Comparison of ENCODE assay signal across 1 cellular context in the genomic region with DNA sequence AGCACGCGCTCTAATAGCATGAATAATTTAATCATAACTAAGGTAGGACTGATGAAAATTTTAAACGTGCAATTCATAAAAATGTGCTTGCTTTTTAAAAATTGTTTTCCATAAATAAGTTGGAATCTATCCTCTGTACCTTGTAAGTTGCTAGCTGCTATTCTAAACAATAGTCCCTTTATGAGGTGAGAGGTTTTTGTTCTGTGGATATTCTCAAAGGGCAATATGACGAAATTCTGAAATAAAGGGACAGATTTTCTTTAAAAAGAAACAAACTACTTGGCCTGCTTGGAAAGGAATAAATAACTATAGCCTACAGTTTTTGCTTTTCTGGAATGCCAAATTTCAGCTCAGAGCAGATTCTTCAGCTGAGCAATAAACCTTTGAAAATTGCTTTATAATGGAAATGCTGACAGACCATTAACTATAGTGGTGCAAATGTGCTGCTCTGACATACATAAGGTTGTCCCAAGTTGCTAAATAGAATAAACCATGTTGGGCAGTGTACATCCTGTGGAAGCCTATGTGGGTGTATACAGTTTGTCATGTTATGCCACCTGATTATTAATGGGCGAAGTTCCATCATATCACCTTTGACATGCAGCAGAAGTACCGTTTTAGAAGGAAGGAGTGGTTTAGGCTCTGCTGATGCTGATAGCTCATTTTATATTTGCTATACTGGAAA.
TF ChIP-seq lines count a peak whose summit lies in the region.

No MANE protein-coding gene starts in this region.

TF ChIP-seq in SK-N-SH treated with all-trans-retinoic acid at 6 μM for 48 hours, 23 proteins besides CTCF, POLR2A, EP300 and RAD21 (continued from another document):
- TF ChIP-seq, protein P1, sequence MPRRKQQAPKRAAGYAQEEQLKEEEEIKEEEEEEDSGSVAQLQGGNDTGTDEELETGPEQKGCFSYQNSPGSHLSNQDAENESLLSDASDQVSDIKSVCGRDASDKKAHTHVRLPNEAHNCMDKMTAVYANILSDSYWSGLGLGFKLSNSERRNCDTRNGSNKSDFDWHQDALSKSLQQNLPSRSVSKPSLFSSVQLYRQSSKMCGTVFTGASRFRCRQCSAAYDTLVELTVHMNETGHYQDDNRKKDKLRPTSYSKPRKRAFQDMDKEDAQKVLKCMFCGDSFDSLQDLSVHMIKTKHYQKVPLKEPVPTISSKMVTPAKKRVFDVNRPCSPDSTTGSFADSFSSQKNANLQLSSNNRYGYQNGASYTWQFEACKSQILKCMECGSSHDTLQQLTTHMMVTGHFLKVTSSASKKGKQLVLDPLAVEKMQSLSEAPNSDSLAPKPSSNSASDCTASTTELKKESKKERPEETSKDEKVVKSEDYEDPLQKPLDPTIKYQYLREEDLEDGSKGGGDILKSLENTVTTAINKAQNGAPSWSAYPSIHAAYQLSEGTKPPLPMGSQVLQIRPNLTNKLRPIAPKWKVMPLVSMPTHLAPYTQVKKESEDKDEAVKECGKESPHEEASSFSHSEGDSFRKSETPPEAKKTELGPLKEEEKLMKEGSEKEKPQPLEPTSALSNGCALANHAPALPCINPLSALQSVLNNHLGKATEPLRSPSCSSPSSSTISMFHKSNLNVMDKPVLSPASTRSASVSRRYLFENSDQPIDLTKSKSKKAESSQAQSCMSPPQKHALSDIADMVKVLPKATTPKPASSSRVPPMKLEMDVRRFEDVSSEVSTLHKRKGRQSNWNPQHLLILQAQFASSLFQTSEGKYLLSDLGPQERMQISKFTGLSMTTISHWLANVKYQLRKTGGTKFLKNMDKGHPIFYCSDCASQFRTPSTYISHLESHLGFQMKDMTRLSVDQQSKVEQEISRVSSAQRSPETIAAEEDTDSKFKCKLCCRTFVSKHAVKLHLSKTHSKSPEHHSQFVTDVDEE (CRISPR knock-in tag; IDR thresholded peaks at IDR 0.05), result no peak
- TF ChIP-seq, protein P2, sequence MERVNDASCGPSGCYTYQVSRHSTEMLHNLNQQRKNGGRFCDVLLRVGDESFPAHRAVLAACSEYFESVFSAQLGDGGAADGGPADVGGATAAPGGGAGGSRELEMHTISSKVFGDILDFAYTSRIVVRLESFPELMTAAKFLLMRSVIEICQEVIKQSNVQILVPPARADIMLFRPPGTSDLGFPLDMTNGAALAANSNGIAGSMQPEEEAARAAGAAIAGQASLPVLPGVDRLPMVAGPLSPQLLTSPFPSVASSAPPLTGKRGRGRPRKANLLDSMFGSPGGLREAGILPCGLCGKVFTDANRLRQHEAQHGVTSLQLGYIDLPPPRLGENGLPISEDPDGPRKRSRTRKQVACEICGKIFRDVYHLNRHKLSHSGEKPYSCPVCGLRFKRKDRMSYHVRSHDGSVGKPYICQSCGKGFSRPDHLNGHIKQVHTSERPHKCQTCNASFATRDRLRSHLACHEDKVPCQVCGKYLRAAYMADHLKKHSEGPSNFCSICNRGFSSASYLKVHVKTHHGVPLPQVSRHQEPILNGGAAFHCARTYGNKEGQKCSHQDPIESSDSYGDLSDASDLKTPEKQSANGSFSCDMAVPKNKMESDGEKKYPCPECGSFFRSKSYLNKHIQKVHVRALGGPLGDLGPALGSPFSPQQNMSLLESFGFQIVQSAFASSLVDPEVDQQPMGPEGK (CRISPR knock-in tag; IDR thresholded peaks at IDR 0.05; ENCODE audit: borderline replicate concordance), result no peak
- no peak for TF ChIP-seq ZNF8 (CRISPR knock-in tag; IDR thresholded peaks at IDR 0.05)
- TF ChIP-seq RARB (CRISPR knock-in tag; IDR thresholded peaks at IDR 0.05), result no peak
- TF ChIP-seq ZNF70 (CRISPR knock-in tag; IDR thresholded peaks at IDR 0.05), result no peak
- no peak for TF ChIP-seq SNAI2 (CRISPR knock-in tag; IDR thresholded peaks at IDR 0.05)
- TF ChIP-seq, protein P3, sequence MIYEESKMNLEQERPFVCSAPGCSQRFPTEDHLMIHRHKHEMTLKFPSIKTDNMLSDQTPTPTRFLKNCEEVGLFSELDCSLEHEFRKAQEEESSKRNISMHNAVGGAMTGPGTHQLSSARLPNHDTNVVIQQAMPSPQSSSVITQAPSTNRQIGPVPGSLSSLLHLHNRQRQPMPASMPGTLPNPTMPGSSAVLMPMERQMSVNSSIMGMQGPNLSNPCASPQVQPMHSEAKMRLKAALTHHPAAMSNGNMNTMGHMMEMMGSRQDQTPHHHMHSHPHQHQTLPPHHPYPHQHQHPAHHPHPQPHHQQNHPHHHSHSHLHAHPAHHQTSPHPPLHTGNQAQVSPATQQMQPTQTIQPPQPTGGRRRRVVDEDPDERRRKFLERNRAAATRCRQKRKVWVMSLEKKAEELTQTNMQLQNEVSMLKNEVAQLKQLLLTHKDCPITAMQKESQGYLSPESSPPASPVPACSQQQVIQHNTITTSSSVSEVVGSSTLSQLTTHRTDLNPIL (CRISPR knock-in tag; IDR thresholded peaks at IDR 0.05; ENCODE audit: low read depth), result no peak
- no peak for TF ChIP-seq ARNTL (CRISPR knock-in tag; IDR thresholded peaks at IDR 0.05; ENCODE audit: borderline replicate concordance, low read depth)
- TF ChIP-seq ZNF565 (CRISPR knock-in tag; conservative IDR thresholded peaks at IDR 0.05; ENCODE audit: low read depth), result no peak
- TF ChIP-seq ISL1 (CRISPR knock-in tag; IDR thresholded peaks at IDR 0.05), result no peak
- no peak for TF ChIP-seq GLIS3 (CRISPR knock-in tag; IDR thresholded peaks at IDR 0.05)
- TF ChIP-seq ESRRG (CRISPR knock-in tag; IDR thresholded peaks at IDR 0.05), result no peak
- no peak for TF ChIP-seq CSDC2 (CRISPR knock-in tag; IDR thresholded peaks at IDR 0.05)
- no peak for TF ChIP-seq BACH2 (CRISPR knock-in tag; IDR thresholded peaks at IDR 0.05; ENCODE audit: borderline replicate concordance)
- TF ChIP-seq, protein P4, sequence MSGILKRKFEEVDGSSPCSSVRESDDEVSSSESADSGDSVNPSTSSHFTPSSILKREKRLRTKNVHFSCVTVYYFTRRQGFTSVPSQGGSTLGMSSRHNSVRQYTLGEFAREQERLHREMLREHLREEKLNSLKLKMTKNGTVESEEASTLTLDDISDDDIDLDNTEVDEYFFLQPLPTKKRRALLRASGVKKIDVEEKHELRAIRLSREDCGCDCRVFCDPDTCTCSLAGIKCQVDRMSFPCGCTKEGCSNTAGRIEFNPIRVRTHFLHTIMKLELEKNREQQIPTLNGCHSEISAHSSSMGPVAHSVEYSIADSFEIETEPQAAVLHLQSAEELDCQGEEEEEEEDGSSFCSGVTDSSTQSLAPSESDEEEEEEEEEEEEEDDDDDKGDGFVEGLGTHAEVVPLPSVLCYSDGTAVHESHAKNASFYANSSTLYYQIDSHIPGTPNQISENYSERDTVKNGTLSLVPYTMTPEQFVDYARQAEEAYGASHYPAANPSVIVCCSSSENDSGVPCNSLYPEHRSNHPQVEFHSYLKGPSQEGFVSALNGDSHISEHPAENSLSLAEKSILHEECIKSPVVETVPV (CRISPR knock-in tag; IDR thresholded peaks at IDR 0.05), result no peak
TF ChIP-seq in SK-N-SH treated with all-trans-retinoic acid at 6 μM for 48 hours: peak in this region for 0.
